Comparison of ENCODE assay signal across 25 cellular contexts in genomic region chr12:18151036-18151435, GRCh38.
"Had no signal": no experiment of that assay in that cellular context is flagged by ENCODE, and none has a peak within 500 bp of the region (broad histone marks: within the 10 kb centered on the region; RNA-seq: fewer than 3 reads in every experiment).

No MANE protein-coding gene starts in this region.

- H3K9me3 Mint-ChIP-seq: effector memory CD8-positive, alpha-beta T cell had no signal

- H3K4me3 ChIP-seq: colonic mucosa, esophagus squamous epithelium, gastrocnemius medialis, heart right ventricle, left lung, lower lobe of right lung had no signal

- DNase-seq: colonic mucosa; cortex of kidney; effector CD8-positive, alpha-beta T cell; effector memory CD8-positive, alpha-beta T cell; endodermal cell; erythroblast; esophagus squamous epithelium; foreskin fibroblast; foreskin melanocyte; gastrocnemius medialis; glutamatergic neuron; head of caudate nucleus; heart right ventricle; hippocampal formation; left cardiac atrium; left lung; left ventricle myocardium superior; lower lobe of right lung; mesendoderm; midbrain; naive thymus-derived CD4-positive, alpha-beta T cell; natural killer cell had no signal

- H3K27me3 Mint-ChIP-seq: dendritic cell treated with granulocyte-macrophage colony-stimulating factor and Interleukin-4, amounts not matched to agents 40 ng/mL and 50 ng/mL, for 4 days; effector memory CD8-positive, alpha-beta T cell; memory B cell; naive thymus-derived CD4-positive, alpha-beta T cell had no signal

- ATAC-seq: effector memory CD8-positive, alpha-beta T cell; esophagus mucosa; gastrocnemius medialis; heart right ventricle; left cardiac atrium; left lung; left ventricle myocardium superior; lower lobe of right lung; naive thymus-derived CD4-positive, alpha-beta T cell; natural killer cell had no signal

- H3K27ac Mint-ChIP-seq: dendritic cell treated with granulocyte-macrophage colony-stimulating factor and Interleukin-4, amounts not matched to agents 40 ng/mL and 50 ng/mL, for 4 days; effector memory CD8-positive, alpha-beta T cell; endodermal cell; memory B cell; naive thymus-derived CD4-positive, alpha-beta T cell; natural killer cell had no signal

- H3K4me3 Mint-ChIP-seq: dendritic cell treated with granulocyte-macrophage colony-stimulating factor and Interleukin-4, amounts not matched to agents 40 ng/mL and 50 ng/mL, for 4 days; effector memory CD8-positive, alpha-beta T cell; endodermal cell; memory B cell; naive thymus-derived CD4-positive, alpha-beta T cell; natural killer cell had no signal

- H3K36me3 Mint-ChIP-seq: memory B cell; naive thymus-derived CD4-positive, alpha-beta T cell; natural killer cell had no signal

- H3K4me1 Mint-ChIP-seq: memory B cell; naive thymus-derived CD4-positive, alpha-beta T cell; natural killer cell had no signal
